In genomic region chr15:41798607-41799487, GRCh38 we compare ENCODE assay signal across 1 cellular context.
TF ChIP-seq lines count a peak whose summit lies in the region.

No MANE protein-coding gene starts in this region.

TF ChIP-seq in HepG2, 621 proteins besides CTCF, POLR2A, EP300 and RAD21:
- TF ChIP-seq SMARCE1 (IDR thresholded peaks at IDR 0.05; ENCODE audit: borderline replicate concordance) (no peak), NR2F6 (IDR thresholded peaks at IDR 0.05) (0 out of 2 replicates have a peak, but pooled peaks have one; percentile 11), NR2F6 (CRISPR knock-in tag; IDR thresholded peaks at IDR 0.05) (0 out of 2 replicates have a peak, but pooled peaks have one; percentile 18), GLMP (CRISPR knock-in tag; IDR thresholded peaks at IDR 0.05; ENCODE audit: borderline replicate concordance) (no peak), HNF4A (CRISPR knock-in tag; IDR thresholded peaks at IDR 0.05) (0 out of 2 replicates have a peak, but pooled peaks have one; percentile 7), CSRNP1 (CRISPR knock-in tag; IDR thresholded peaks at IDR 0.05) (no peak), AGO2 (optimal IDR thresholded peaks at IDR 0.05; ENCODE audit: low read depth, low read length) (no peak), ZNF230 (CRISPR knock-in tag; IDR thresholded peaks at IDR 0.05) (no peak), TP53 (CRISPR knock-in tag; conservative IDR thresholded peaks at IDR 0.05) (no peak), GPN1 (CRISPR knock-in tag; IDR thresholded peaks at IDR 0.05; ENCODE audit: borderline replicate concordance) (no peak), FOSL2 (CRISPR knock-in tag; IDR thresholded peaks at IDR 0.05) (peak; percentile 45; the same call in 1 of the 2 replicates), PREB (CRISPR knock-in tag; IDR thresholded peaks at IDR 0.05) (no peak), HES4 (CRISPR knock-in tag; IDR thresholded peaks at IDR 0.05; ENCODE audit: borderline replicate concordance) (no peak), DMAP1 (CRISPR knock-in tag; IDR thresholded peaks at IDR 0.05) (no peak), NR2F1 (CRISPR knock-in tag; IDR thresholded peaks at IDR 0.05) (0 out of 4 replicates have a peak, but pooled peaks of 1 of the 2 experiments have one; percentile 16), BRF2 (CRISPR knock-in tag; IDR thresholded peaks at IDR 0.05) (no peak), ZNF615 (CRISPR knock-in tag; IDR thresholded peaks at IDR 0.05; ENCODE audit: borderline replicate concordance) (no peak), TEAD3 (CRISPR knock-in tag; optimal IDR thresholded peaks at IDR 0.05; ENCODE audit: borderline replicate concordance) (peak; percentile 35), RBAK (CRISPR knock-in tag; IDR thresholded peaks at IDR 0.05) (no peak), ZNF513 (CRISPR knock-in tag; conservative IDR thresholded peaks at IDR 0.05) (no peak), PRDM10 (CRISPR knock-in tag; IDR thresholded peaks at IDR 0.05; ENCODE audit: low read depth) (peak; percentile 44; the same call in 1 of the 2 replicates), MAFK (conservative IDR thresholded peaks at IDR 0.05 in 1 of 2, IDR thresholded peaks at IDR 0.05 in 1 of 2; ENCODE audit: low read length in 2 of 2) (peak; percentile 43 to 52)
